1 cellular context compared by ENCODE assay signal in the genomic region with DNA sequence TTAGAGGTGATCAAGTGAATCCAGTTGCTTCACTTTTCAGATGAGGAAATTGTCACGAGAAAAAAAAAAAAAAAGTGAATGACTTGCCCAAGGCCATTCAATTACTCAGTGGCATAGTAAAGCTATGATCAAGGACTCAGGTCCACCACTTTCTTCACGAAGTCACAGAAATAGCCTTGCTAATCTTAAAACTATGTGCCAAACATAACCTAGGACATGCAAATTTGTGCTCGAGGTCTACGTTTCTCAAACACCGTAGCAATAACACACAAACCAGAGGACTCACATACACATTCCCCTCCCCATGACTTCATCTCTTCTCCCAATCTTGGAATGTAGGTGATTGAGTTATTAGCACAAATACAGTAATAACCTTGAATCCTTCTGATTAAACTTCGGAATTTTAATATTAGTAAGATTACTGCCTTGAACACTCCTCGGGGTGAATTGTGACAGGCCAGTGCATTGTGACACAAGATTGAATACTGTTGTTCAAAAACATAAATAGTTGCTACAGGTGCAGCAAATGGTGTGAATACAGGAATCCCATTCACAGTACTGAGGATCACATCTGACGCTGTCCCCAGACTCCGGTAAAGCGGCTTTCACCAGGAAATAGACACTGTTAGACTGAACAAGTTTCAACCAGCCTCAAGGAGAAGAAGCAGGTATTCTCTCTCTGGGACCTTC.
TF ChIP-seq lines count a peak whose summit lies in the region.

No MANE protein-coding gene starts in this region.

TF ChIP-seq in HepG2, 621 proteins besides CTCF, POLR2A, EP300 and RAD21 (continues in another document):
- no peak for TF ChIP-seq ZNF775 (CRISPR knock-in tag; IDR thresholded peaks at IDR 0.05; ENCODE audit: borderline replicate concordance)
- TF ChIP-seq, protein P1, sequence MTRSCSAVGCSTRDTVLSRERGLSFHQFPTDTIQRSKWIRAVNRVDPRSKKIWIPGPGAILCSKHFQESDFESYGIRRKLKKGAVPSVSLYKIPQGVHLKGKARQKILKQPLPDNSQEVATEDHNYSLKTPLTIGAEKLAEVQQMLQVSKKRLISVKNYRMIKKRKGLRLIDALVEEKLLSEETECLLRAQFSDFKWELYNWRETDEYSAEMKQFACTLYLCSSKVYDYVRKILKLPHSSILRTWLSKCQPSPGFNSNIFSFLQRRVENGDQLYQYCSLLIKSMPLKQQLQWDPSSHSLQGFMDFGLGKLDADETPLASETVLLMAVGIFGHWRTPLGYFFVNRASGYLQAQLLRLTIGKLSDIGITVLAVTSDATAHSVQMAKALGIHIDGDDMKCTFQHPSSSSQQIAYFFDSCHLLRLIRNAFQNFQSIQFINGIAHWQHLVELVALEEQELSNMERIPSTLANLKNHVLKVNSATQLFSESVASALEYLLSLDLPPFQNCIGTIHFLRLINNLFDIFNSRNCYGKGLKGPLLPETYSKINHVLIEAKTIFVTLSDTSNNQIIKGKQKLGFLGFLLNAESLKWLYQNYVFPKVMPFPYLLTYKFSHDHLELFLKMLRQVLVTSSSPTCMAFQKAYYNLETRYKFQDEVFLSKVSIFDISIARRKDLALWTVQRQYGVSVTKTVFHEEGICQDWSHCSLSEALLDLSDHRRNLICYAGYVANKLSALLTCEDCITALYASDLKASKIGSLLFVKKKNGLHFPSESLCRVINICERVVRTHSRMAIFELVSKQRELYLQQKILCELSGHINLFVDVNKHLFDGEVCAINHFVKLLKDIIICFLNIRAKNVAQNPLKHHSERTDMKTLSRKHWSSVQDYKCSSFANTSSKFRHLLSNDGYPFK (CRISPR knock-in tag; IDR thresholded peaks at IDR 0.05; ENCODE audit: borderline replicate concordance): no peak
- TF ChIP-seq, protein P2, sequence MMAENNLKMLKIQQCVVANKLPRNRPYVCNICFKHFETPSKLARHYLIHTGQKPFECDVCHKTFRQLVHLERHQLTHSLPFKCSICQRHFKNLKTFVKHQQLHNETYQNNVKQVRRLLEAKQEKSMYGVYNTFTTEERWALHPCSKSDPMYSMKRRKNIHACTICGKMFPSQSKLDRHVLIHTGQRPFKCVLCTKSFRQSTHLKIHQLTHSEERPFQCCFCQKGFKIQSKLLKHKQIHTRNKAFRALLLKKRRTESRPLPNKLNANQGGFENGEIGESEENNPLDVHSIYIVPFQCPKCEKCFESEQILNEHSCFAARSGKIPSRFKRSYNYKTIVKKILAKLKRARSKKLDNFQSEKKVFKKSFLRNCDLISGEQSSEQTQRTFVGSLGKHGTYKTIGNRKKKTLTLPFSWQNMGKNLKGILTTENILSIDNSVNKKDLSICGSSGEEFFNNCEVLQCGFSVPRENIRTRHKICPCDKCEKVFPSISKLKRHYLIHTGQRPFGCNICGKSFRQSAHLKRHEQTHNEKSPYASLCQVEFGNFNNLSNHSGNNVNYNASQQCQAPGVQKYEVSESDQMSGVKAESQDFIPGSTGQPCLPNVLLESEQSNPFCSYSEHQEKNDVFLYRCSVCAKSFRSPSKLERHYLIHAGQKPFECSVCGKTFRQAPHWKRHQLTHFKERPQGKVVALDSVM (CRISPR knock-in tag; IDR thresholded peaks at IDR 0.05): no peak
- 0 out of 2 replicates have a peak, but pooled peaks have one; percentile 15 for TF ChIP-seq ISL2 (CRISPR knock-in tag; IDR thresholded peaks at IDR 0.05)
- TF ChIP-seq ZNF746 (CRISPR knock-in tag; IDR thresholded peaks at IDR 0.05): no peak
- peak; percentile 42; the same call in 1 of the 2 replicates for TF ChIP-seq CEBPB (IDR thresholded peaks at IDR 0.05; ENCODE audit: borderline replicate concordance, low read depth, low read length)
- TF ChIP-seq TAF15 (IDR thresholded peaks at IDR 0.05; ENCODE audit: low read depth, low read length, poor library complexity, severe bottlenecking): no peak
- no peak for TF ChIP-seq ZNF253 (CRISPR knock-in tag; IDR thresholded peaks at IDR 0.05; ENCODE audit: borderline replicate concordance)
- TF ChIP-seq, protein P3, sequence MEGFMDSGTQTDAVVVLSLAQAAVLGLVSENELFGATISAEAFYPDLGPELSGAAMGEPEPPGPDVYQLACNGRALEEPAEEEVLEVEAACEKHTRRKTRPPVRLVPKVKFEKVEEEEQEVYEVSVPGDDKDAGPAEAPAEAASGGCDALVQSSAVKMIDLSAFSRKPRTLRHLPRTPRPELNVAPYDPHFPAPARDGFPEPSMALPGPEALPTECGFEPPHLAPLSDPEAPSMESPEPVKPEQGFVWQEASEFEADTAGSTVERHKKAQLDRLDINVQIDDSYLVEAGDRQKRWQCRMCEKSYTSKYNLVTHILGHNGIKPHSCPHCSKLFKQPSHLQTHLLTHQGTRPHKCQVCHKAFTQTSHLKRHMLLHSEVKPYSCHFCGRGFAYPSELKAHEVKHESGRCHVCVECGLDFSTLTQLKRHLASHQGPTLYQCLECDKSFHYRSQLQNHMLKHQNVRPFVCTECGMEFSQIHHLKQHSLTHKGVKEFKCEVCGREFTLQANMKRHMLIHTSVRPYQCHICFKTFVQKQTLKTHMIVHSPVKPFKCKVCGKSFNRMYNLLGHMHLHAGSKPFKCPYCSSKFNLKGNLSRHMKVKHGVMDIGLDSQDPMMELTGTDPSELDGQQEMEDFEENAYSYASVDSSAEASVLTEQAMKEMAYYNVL (CRISPR knock-in tag; IDR thresholded peaks at IDR 0.05; ENCODE audit: borderline replicate concordance): no peak
- peak; percentile 34; the same call in 1 of the 2 replicates for TF ChIP-seq KAT8 (CRISPR knock-in tag; IDR thresholded peaks at IDR 0.05)
- no peak for TF ChIP-seq SP4 (CRISPR knock-in tag; IDR thresholded peaks at IDR 0.05)
- TF ChIP-seq ZMYM4 (CRISPR knock-in tag; IDR thresholded peaks at IDR 0.05): 0 out of 2 replicates have a peak, but pooled peaks have one; percentile 15
- TF ChIP-seq SRSF1 (optimal IDR thresholded peaks at IDR 0.05; ENCODE audit: low read depth, low read length): no peak
- TF ChIP-seq SSRP1 (CRISPR knock-in tag; IDR thresholded peaks at IDR 0.05): 0 out of 2 replicates have a peak, but pooled peaks have one; percentile 55
- TF ChIP-seq, protein P4, sequence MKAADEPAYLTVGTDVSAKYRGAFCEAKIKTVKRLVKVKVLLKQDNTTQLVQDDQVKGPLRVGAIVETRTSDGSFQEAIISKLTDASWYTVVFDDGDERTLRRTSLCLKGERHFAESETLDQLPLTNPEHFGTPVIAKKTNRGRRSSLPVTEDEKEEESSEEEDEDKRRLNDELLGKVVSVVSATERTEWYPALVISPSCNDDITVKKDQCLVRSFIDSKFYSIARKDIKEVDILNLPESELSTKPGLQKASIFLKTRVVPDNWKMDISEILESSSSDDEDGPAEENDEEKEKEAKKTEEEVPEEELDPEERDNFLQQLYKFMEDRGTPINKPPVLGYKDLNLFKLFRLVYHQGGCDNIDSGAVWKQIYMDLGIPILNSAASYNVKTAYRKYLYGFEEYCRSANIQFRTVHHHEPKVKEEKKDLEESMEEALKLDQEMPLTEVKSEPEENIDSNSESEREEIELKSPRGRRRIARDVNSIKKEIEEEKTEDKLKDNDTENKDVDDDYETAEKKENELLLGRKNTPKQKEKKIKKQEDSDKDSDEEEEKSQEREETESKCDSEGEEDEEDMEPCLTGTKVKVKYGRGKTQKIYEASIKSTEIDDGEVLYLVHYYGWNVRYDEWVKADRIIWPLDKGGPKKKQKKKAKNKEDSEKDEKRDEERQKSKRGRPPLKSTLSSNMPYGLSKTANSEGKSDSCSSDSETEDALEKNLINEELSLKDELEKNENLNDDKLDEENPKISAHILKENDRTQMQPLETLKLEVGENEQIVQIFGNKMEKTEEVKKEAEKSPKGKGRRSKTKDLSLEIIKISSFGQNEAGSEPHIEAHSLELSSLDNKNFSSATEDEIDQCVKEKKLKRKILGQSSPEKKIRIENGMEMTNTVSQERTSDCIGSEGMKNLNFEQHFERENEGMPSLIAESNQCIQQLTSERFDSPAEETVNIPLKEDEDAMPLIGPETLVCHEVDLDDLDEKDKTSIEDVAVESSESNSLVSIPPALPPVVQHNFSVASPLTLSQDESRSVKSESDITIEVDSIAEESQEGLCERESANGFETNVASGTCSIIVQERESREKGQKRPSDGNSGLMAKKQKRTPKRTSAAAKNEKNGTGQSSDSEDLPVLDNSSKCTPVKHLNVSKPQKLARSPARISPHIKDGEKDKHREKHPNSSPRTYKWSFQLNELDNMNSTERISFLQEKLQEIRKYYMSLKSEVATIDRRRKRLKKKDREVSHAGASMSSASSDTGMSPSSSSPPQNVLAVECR (CRISPR knock-in tag; IDR thresholded peaks at IDR 0.05; ENCODE audit: borderline replicate concordance): 0 out of 2 replicates have a peak, but pooled peaks have one; percentile 12
- no peak for TF ChIP-seq FLYWCH1 (CRISPR knock-in tag; IDR thresholded peaks at IDR 0.05)
- TF ChIP-seq NFIC (IDR thresholded peaks at IDR 0.05; ENCODE audit: low read length): 0 out of 2 replicates have a peak, but pooled peaks have one; percentile 22
- TF ChIP-seq ZNF264 (CRISPR knock-in tag; IDR thresholded peaks at IDR 0.05): 0 out of 2 replicates have a peak, but pooled peaks have one; percentile 33
- TF ChIP-seq, protein P5, sequence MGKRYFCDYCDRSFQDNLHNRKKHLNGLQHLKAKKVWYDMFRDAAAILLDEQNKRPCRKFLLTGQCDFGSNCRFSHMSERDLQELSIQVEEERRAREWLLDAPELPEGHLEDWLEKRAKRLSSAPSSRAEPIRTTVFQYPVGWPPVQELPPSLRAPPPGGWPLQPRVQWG (CRISPR knock-in tag; IDR thresholded peaks at IDR 0.05; ENCODE audit: borderline replicate concordance, low read depth): no peak
- no peak for TF ChIP-seq ZNF816 (CRISPR knock-in tag; IDR thresholded peaks at IDR 0.05; ENCODE audit: borderline replicate concordance)
- TF ChIP-seq XRCC5 (optimal IDR thresholded peaks at IDR 0.05; ENCODE audit: low read length): no peak
- no peak for TF ChIP-seq ZNF841 (CRISPR knock-in tag; IDR thresholded peaks at IDR 0.05; ENCODE audit: borderline replicate concordance)
- no peak for TF ChIP-seq RBM22 (optimal IDR thresholded peaks at IDR 0.05; ENCODE audit: low read length)
- TF ChIP-seq, protein P6, sequence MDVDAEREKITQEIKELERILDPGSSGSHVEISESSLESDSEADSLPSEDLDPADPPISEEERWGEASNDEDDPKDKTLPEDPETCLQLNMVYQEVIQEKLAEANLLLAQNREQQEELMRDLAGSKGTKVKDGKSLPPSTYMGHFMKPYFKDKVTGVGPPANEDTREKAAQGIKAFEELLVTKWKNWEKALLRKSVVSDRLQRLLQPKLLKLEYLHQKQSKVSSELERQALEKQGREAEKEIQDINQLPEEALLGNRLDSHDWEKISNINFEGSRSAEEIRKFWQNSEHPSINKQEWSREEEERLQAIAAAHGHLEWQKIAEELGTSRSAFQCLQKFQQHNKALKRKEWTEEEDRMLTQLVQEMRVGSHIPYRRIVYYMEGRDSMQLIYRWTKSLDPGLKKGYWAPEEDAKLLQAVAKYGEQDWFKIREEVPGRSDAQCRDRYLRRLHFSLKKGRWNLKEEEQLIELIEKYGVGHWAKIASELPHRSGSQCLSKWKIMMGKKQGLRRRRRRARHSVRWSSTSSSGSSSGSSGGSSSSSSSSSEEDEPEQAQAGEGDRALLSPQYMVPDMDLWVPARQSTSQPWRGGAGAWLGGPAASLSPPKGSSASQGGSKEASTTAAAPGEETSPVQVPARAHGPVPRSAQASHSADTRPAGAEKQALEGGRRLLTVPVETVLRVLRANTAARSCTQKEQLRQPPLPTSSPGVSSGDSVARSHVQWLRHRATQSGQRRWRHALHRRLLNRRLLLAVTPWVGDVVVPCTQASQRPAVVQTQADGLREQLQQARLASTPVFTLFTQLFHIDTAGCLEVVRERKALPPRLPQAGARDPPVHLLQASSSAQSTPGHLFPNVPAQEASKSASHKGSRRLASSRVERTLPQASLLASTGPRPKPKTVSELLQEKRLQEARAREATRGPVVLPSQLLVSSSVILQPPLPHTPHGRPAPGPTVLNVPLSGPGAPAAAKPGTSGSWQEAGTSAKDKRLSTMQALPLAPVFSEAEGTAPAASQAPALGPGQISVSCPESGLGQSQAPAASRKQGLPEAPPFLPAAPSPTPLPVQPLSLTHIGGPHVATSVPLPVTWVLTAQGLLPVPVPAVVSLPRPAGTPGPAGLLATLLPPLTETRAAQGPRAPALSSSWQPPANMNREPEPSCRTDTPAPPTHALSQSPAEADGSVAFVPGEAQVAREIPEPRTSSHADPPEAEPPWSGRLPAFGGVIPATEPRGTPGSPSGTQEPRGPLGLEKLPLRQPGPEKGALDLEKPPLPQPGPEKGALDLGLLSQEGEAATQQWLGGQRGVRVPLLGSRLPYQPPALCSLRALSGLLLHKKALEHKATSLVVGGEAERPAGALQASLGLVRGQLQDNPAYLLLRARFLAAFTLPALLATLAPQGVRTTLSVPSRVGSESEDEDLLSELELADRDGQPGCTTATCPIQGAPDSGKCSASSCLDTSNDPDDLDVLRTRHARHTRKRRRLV (CRISPR knock-in tag; IDR thresholded peaks at IDR 0.05): peak; percentile 3; the same call in 1 of the 2 replicates
- no peak for TF ChIP-seq THAP11 (CRISPR knock-in tag; IDR thresholded peaks at IDR 0.05)
- TF ChIP-seq, protein P7, sequence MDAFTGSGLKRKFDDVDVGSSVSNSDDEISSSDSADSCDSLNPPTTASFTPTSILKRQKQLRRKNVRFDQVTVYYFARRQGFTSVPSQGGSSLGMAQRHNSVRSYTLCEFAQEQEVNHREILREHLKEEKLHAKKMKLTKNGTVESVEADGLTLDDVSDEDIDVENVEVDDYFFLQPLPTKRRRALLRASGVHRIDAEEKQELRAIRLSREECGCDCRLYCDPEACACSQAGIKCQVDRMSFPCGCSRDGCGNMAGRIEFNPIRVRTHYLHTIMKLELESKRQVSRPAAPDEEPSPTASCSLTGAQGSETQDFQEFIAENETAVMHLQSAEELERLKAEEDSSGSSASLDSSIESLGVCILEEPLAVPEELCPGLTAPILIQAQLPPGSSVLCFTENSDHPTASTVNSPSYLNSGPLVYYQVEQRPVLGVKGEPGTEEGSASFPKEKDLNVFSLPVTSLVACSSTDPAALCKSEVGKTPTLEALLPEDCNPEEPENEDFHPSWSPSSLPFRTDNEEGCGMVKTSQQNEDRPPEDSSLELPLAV (CRISPR knock-in tag; conservative IDR thresholded peaks at IDR 0.05; ENCODE audit: low read depth): no peak
- no peak for TF ChIP-seq CHD4 (IDR thresholded peaks at IDR 0.05; ENCODE audit: borderline replicate concordance, low read length)
- TF ChIP-seq, protein P8, sequence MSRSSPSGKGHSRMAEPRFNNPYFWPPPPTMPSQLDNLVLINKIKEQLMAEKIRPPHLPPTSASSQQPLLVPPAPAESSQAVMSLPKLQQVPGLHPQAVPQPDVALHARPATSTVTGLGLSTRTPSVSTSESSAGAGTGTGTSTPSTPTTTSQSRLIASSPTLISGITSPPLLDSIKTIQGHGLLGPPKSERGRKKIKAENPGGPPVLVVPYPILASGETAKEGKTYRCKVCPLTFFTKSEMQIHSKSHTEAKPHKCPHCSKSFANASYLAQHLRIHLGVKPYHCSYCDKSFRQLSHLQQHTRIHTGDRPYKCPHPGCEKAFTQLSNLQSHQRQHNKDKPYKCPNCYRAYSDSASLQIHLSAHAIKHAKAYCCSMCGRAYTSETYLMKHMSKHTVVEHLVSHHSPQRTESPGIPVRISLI (CRISPR knock-in tag; IDR thresholded peaks at IDR 0.05; ENCODE audit: borderline replicate concordance): peak; percentile 59; the same call in 1 of the 2 replicates
- no peak for TF ChIP-seq ZNF607 (CRISPR knock-in tag; IDR thresholded peaks at IDR 0.05; ENCODE audit: borderline replicate concordance)
- TF ChIP-seq MED1 (CRISPR knock-in tag; IDR thresholded peaks at IDR 0.05): 0 out of 2 replicates have a peak, but pooled peaks have one; percentile 10
- no peak for TF ChIP-seq MTF1 (CRISPR knock-in tag; IDR thresholded peaks at IDR 0.05)
- TF ChIP-seq FOSL2 (CRISPR knock-in tag; IDR thresholded peaks at IDR 0.05): 0 out of 2 replicates have a peak, but pooled peaks have one; percentile 34
- 0 out of 2 replicates have a peak, but pooled peaks have one; percentile 2 for TF ChIP-seq CEBPG (CRISPR knock-in tag; IDR thresholded peaks at IDR 0.05)
